8 cellular contexts compared by ENCODE assay signal in the genomic region with DNA sequence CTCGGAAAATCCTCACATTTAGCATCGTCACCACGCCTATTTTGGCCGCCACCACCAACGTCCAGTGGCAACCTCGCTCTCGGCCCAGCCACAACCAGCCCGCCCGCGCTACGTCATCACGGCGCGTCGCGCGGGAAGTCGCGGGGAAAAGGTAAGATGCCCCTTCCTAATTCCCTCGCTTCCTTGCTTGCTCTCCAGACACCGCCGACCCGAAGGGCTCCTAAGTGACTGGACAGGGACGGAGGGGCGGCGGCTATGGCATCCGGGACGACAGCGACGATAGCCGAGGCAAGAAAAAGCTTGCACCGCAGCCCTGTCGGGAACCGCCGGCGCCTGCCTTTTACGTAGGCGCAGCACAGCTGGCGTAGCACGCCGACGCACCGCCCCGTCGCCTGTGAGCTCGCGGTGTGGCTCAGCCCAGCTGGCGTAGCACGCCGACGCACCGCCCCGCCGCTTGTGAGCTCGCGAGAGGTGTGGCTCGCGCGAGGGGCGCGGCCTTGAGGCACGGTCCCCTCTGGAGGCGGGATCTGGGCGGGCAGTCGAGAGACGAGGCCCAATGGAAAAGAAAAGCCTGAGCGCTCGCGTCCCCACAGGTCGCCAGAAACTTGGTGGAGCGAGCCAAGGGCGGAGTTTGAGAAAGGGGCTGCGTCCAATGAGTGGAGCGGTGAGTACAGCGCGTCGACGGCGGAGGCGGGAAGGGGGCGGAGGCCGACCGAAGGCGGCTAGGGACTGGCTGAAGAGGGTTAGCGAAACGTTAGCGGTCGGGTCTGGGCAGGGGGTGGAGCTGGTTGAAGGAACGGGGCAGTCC. TPM values are rescaled to one million over a fixed set of nuclear protein-coding genes. Genes with fewer than 3 reads are reported as not detected.
DNase-seq lines count a peak whose midpoint lies in the region; ATAC-seq and TF ChIP-seq lines count a peak whose summit lies in the region.

A gene (plus strand): TSS at position 787 of the 808 bp plus-strand sequence. CDS start 626 bp downstream, outside the sequence.

- H3K9me3 ChIP-seq in WERI-Rb-1 (ENCODE audit: severe bottlenecking) (no peaks in the 10 kb centered on the region), mammary epithelial cell (replicated peaks; ENCODE audit: insufficient read depth, low read length) (peaks cover 2% of the 10 kb centered on the region), iPS-18c (ENCODE audit: control insufficient read depth, insufficient read depth, low read length) (peaks cover 6% of the 10 kb centered on the region)

- H3K4me1 ChIP-seq in ACC112 (ENCODE audit: control insufficient read depth, insufficient read depth, low read length, unreplicated experiment) (peaks cover 7% of the 10 kb centered on the region), mammary epithelial cell (ENCODE audit: insufficient read depth, low read length) (peaks cover 3% of the 10 kb centered on the region)

- H3K36me3 ChIP-seq in ACC112 (ENCODE audit: insufficient read depth, low read length) (no peaks in the 10 kb centered on the region), WERI-Rb-1 (peaks cover 3% of the 10 kb centered on the region), mammary epithelial cell (ENCODE audit: insufficient read depth, low read length) (no peaks in the 10 kb centered on the region)

- H3K4me3 ChIP-seq in ACC112 (ENCODE audit: low read depth, low read length) (peak within 1 kb of the TSS; percentile 92), WERI-Rb-1 (ENCODE audit: low read depth, low read length) (peak within 1 kb of the TSS; percentile 61), mammary epithelial cell (replicated peaks in 1 of 3; ENCODE audit: insufficient read depth in 1 of 3, low read depth in 2 of 3, low read length in 3 of 3) (peak within 1 kb of the TSS; percentile 55 to 84 (median 65)), iPS-18c (ENCODE audit: insufficient read depth, low read depth, low read length) (peak within 1 kb of the TSS; percentile 82), skin epidermis (peak within 1 kb of the TSS; percentile 44 to 61 (median 50))

- CTCF ChIA-PET in mammary epithelial cell (lab: Charles Lee; ENCODE audit: low non-redundant PET): no interaction called here

- peak within 1 kb of the TSS; percentile 72 for H3K4me2 ChIP-seq in mammary epithelial cell (ENCODE audit: insufficient read depth, low read depth, low read length)

- H2AFZ ChIP-seq in ACC112 (ENCODE audit: low read length, unreplicated experiment) (peak within 1 kb of the TSS; percentile 91), mammary epithelial cell (ENCODE audit: low read depth, low read length) (peak within 1 kb of the TSS; percentile 86)

- dilution Hi-C loops in mammary epithelial cell (cut with HindIII; ENCODE audit: low sequenced_read_pairs): no loop called here

- TF ChIP-seq CTCF in WERI-Rb-1 (IDR thresholded peaks at IDR 0.05; ENCODE audit: low read depth, low read length) (no peak), mammary epithelial cell (conservative IDR thresholded peaks at IDR 0.05 in 1 of 2, IDR thresholded peaks at IDR 0.05 in 1 of 2; ENCODE audit: extremely low read depth in 1 of 2, insufficient read depth in 1 of 2, low read depth in 1 of 2, low read length in 2 of 2) (no peak)

- in situ Hi-C loops in mammary epithelial cell (cut with MboI; ENCODE audit: low sequenced_read_pairs in 2 of 2): no loop called here

- 43% methylated on average over 40 of the region's 89 CpGs for WGBS in mammary epithelial cell (ENCODE audit: low coverage, missing lambda C conversion rate)

- DNase-seq in NCI-H2196 treated with DMSO at 0.1 percent for 48 hours (lab: John Stamatoyannopoulos, UW; ENCODE audit: unreplicated experiment): peak; percentile 96
- peak; percentile 96 for DNase-seq in WERI-Rb-1
- DNase-seq in mammary epithelial cell: peak; percentile 98

- no TSS peak for BruUV-seq in mammary epithelial cell (replicated peaks; lab: Mats Ljungman, UMichigan)

- intact Hi-C loops in mammary epithelial cell (cut with micrococcal nuclease): loop anchor here (5.0 kb wide), 1 partner anchor 96 kb away; a partner anchor contains a TSS

- H3K79me2 ChIP-seq in ACC112 (ENCODE audit: control insufficient read depth, insufficient read depth, low read length, unreplicated experiment) (no peaks in the 10 kb centered on the region), mammary epithelial cell (ENCODE audit: insufficient read depth, low read length) (no peaks in the 10 kb centered on the region)

- H3K27me3 ChIP-seq in ACC112 (ENCODE audit: insufficient read depth, low read length): no peaks in the 10 kb centered on the region
- H3K27me3 ChIP-seq in WERI-Rb-1 (ENCODE audit: insufficient read depth, low read depth, severe bottlenecking): no peaks in the 10 kb centered on the region
- no peaks in the 10 kb centered on the region for H3K27me3 ChIP-seq in mammary epithelial cell (ENCODE audit: insufficient read depth, low read length)

- peak within 1 kb of the TSS; percentile 94 for H3K9ac ChIP-seq in mammary epithelial cell (ENCODE audit: insufficient read depth, low read length)

- peak; percentile 91 for ATAC-seq in GM18870 (IDR thresholded peaks at IDR 0.05; ENCODE audit: unreplicated experiment)
- ATAC-seq in HG03135 (IDR thresholded peaks at IDR 0.05; ENCODE audit: unreplicated experiment): peak; percentile 85

- no peaks in the 10 kb centered on the region for H4K20me1 ChIP-seq in mammary epithelial cell (ENCODE audit: insufficient read depth, low read length)

- peak within 1 kb of the TSS; percentile 95 for H3K27ac ChIP-seq in ACC112 (ENCODE audit: low read depth, low read length)
- peak within 1 kb of the TSS; percentile 99 for H3K27ac ChIP-seq in WERI-Rb-1
- H3K27ac ChIP-seq in mammary epithelial cell (ENCODE audit: insufficient read depth, low read depth, low read length): peak within 1 kb of the TSS; percentile 89
- H3K27ac ChIP-seq in skin epidermis: peak within 1 kb of the TSS; percentile 39 to 96 (median 90)

RNA-seq across cellular contexts. Expression of the gene that starts here (rescaled TPM):
- 10 to 100 TPM; 33.5 to 40.6 TPM for total RNA-seq in mammary epithelial cell
- 16.8 TPM for polyA plus RNA-seq in mammary epithelial cell
- polyA minus RNA-seq in mammary epithelial cell: 24.0 TPM

Comparison
In these comparisons a context has a peak if more than half of its experiments do, and no peak if none do; other contexts are left out.
1. Peak in every context shown above with its lines: DNase-seq, ATAC-seq, H3K4me3 ChIP-seq and H3K27ac ChIP-seq.